ENCODE assay signal across 14 cellular contexts in the genomic region with DNA sequence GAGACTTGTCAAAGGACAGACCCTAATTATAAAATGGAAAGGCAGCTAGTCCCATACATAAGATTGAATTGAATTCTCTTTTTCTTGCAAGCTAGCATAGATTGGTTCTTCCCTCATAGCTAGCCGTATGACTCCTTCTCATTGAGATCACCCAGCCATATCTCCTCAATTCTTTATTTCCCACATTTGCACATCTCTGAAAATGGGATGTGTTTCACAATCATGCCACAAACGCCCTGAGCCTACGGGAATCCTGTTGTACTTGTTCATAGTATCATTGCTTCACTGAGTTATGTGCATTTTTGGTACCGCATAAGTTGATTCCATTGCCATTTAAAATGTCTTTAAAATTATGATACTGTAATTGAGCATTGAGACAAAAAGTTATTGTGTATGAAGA.
"Had no signal": no experiment of that assay in that cellular context is flagged by ENCODE, and none has a peak within 500 bp of the region (broad histone marks: within the 10 kb centered on the region; RNA-seq: fewer than 3 reads in every experiment).

No MANE protein-coding gene starts in this region.

- H3K9me3 ChIP-seq: gastroesophageal sphincter, heart right ventricle, prostate gland, stomach, testis had no signal

- H3K27me3 ChIP-seq: dorsolateral prefrontal cortex, gastroesophageal sphincter, heart right ventricle, stomach, testis had no signal

- H3K36me3 ChIP-seq: gastroesophageal sphincter, heart right ventricle, prostate gland, stomach had no signal

- H3K27ac ChIP-seq: dorsolateral prefrontal cortex, epithelial cell of prostate, gastroesophageal sphincter, heart right ventricle, prostate gland, stomach, testis had no signal

- DNase-seq: activated CD4-positive, alpha-beta T cell treated with anti-CD3 and anti-CD28 coated beads, Interleukin-2, amount 50 U/mL, for 4 hours; caudate nucleus; dorsolateral prefrontal cortex; heart right ventricle; mesendoderm; naive thymus-derived CD8-positive, alpha-beta T cell; right cardiac atrium; stimulated activated CD4-positive, alpha-beta T cell treated with anti-CD3 and anti-CD28 coated beads, Interleukin-4, amount 100 ng/mL, for 1 hour; stomach; testis had no signal

- H3K4me3 ChIP-seq: dorsolateral prefrontal cortex, gastroesophageal sphincter, heart right ventricle, prostate gland, smooth muscle cell, stomach, testis had no signal

- ATAC-seq: gastroesophageal sphincter; heart right ventricle; naive thymus-derived CD8-positive, alpha-beta T cell; right cardiac atrium had no signal

- H3K4me2 ChIP-seq: smooth muscle cell had no signal
